Comparison of ENCODE assay signal across 1 cellular context in genomic region chr4:17810260-17811077, GRCh38.
TF ChIP-seq lines count a peak whose summit lies in the region.

Gene DCAF16 (minus strand): TSS chr4:17810757. CDS start chr4:17804141, 6,616 bp downstream.
Gene NCAPG (plus strand): TSS chr4:17810979. CDS start chr4:17811078, 99 bp downstream.

TF ChIP-seq in H1, 55 proteins besides CTCF, POLR2A, EP300 and RAD21:
- no peak for TF ChIP-seq JUN (IDR thresholded peaks at IDR 0.05; ENCODE audit: low read depth, low read length)
- TF ChIP-seq ATF2 (IDR thresholded peaks at IDR 0.05; ENCODE audit: low read length) = peak; percentile 84
- peak; percentile 71 for TF ChIP-seq TAF7 (optimal IDR thresholded peaks at IDR 0.05; ENCODE audit: borderline replicate concordance, low read depth, low read length)
- 0 out of 2 replicates have a peak, but pooled peaks have one; percentile 3 for TF ChIP-seq JUND (IDR thresholded peaks at IDR 0.05; ENCODE audit: low read length)
- TF ChIP-seq YY1 (IDR thresholded peaks at IDR 0.05; ENCODE audit: low read depth, low read length) = no peak
- peak; percentile 99 for TF ChIP-seq BRCA1 (IDR thresholded peaks at IDR 0.05; ENCODE audit: low read depth, low read length)
- TF ChIP-seq SIN3A (conservative IDR thresholded peaks at IDR 0.05 in 1 of 2, IDR thresholded peaks at IDR 0.05 in 1 of 2; ENCODE audit: low read depth in 1 of 2, low read length in 2 of 2) = peak; percentile 90 to 93
- TF ChIP-seq SUZ12 (IDR thresholded peaks at IDR 0.05; ENCODE audit: low read length) = no peak
- TF ChIP-seq SP1 (IDR thresholded peaks at IDR 0.05; ENCODE audit: low read depth, low read length) = 0 out of 2 replicates have a peak, but pooled peaks have one; percentile 26
- TF ChIP-seq E2F6 (IDR thresholded peaks at IDR 0.05) = peak; percentile 99
- TF ChIP-seq BACH1 (IDR thresholded peaks at IDR 0.05; ENCODE audit: low read length) = peak; percentile 74
- TF ChIP-seq POLR2AphosphoS5 (IDR thresholded peaks at IDR 0.05; ENCODE audit: low read depth, low read length) = peak; percentile 99
- TF ChIP-seq GABPA (IDR thresholded peaks at IDR 0.05; ENCODE audit: borderline replicate concordance, insufficient read depth, low read length) = peak; percentile 68; the same call in 1 of the 2 replicates
- no peak for TF ChIP-seq FOSL1 (IDR thresholded peaks at IDR 0.05; ENCODE audit: insufficient read depth, low read depth, low read length)
- peak; percentile 31; the same call in 1 of the 2 replicates for TF ChIP-seq NRF1 (IDR thresholded peaks at IDR 0.05; ENCODE audit: low read depth, low read length)
- TF ChIP-seq EZH2 (IDR thresholded peaks at IDR 0.05; ENCODE audit: low read depth, low read length, severe bottlenecking) = no peak
- peak; percentile 82 for TF ChIP-seq TBP (IDR thresholded peaks at IDR 0.05; ENCODE audit: low read depth, low read length)
- TF ChIP-seq HDAC2 (IDR thresholded peaks at IDR 0.05; ENCODE audit: borderline replicate concordance in 1 of 2, low read depth in 2 of 2, low read length in 2 of 2) = peak; percentile 71 to 80; a peak in 2 of 4 replicates
- peak; percentile 94 for TF ChIP-seq PHF8 (conservative IDR thresholded peaks at IDR 0.05; ENCODE audit: low read depth, low read length)
- TF ChIP-seq TAF1 (IDR thresholded peaks at IDR 0.05; ENCODE audit: low read depth, low read length) = peak; percentile 90
- TF ChIP-seq CHD1 (IDR thresholded peaks at IDR 0.05; ENCODE audit: low read depth, low read length) = peak; percentile 24; the same call in 1 of the 2 replicates
- TF ChIP-seq CBX8 (IDR thresholded peaks at IDR 0.05; ENCODE audit: borderline replicate concordance, low read depth, low read length) = no peak
- TF ChIP-seq CREB1 (IDR thresholded peaks at IDR 0.05) = peak; percentile 79
- no peak for TF ChIP-seq SIX5 (IDR thresholded peaks at IDR 0.05; ENCODE audit: low read depth, low read length)
- no peak for TF ChIP-seq ATF3 (IDR thresholded peaks at IDR 0.05; ENCODE audit: insufficient read depth, low read depth, low read length)
- TF ChIP-seq KDM4A (IDR thresholded peaks at IDR 0.05; ENCODE audit: low read depth, low read length, severe bottlenecking) = peak; percentile 96
- peak; percentile 100 for TF ChIP-seq CHD2 (IDR thresholded peaks at IDR 0.05; ENCODE audit: low read length)
- TF ChIP-seq CBX5 (IDR thresholded peaks at IDR 0.05; ENCODE audit: low read depth, low read length) = no peak
- 0 out of 2 replicates have a peak, but pooled peaks have one; percentile 25 for TF ChIP-seq SP4 (IDR thresholded peaks at IDR 0.05; ENCODE audit: low read length)
- TF ChIP-seq RBBP5 (IDR thresholded peaks at IDR 0.05; ENCODE audit: borderline replicate concordance, low read depth, low read length) = peak; percentile 77
- TF ChIP-seq ASH2L (IDR thresholded peaks at IDR 0.05; ENCODE audit: low read length) = peak; percentile 44
- no peak for TF ChIP-seq KDM5A (IDR thresholded peaks at IDR 0.05; ENCODE audit: low read length)
- peak; percentile 98 for TF ChIP-seq MAX (IDR thresholded peaks at IDR 0.05)
- TF ChIP-seq SAP30 (IDR thresholded peaks at IDR 0.05; ENCODE audit: insufficient read depth, insufficient replicate concordance, low read length) = peak; percentile 79
- TF ChIP-seq SIRT6 (IDR thresholded peaks at IDR 0.05; ENCODE audit: low read length) = no peak
- TF ChIP-seq SRF (IDR thresholded peaks at IDR 0.05; ENCODE audit: low read depth, low read length) = no peak
- peak; percentile 60 for TF ChIP-seq NANOG (IDR thresholded peaks at IDR 0.05; ENCODE audit: insufficient read depth, low read depth, low read length, poor library complexity, severe bottlenecking)
